ENCODE assay signal across 1 cellular context in the genomic region with DNA sequence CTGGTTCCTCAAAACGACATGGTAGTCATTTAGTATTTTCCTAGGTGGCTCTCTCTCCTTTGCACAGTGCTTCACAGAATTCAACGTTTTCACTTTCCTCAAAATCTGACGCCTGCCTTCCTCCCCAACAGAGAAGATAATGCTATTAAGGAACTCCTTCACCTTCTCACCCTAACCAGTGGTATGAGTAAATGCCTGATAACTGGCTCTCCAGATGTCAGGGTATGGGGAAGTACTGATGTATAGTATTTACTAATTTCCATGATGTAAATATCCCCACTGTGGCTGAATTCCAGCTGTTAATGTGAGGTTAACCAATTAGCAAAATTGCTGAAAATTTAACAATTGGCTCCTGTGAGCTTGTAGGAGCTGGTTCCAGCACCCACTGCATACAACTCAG.
TF ChIP-seq lines count a peak whose summit lies in the region.

No MANE protein-coding gene starts in this region.

TF ChIP-seq in K562, 482 proteins besides CTCF, POLR2A, EP300 and RAD21:
- TF ChIP-seq TEAD4 (IDR thresholded peaks at IDR 0.05; ENCODE audit: low read length) (peak; percentile 9; the same call in 1 of the 2 replicates), TEAD4 (CRISPR knock-in tag; IDR thresholded peaks at IDR 0.05; ENCODE audit: borderline replicate concordance) (no peak), MEIS2 (IDR thresholded peaks at IDR 0.05; ENCODE audit: partially characterized antibody) (peak; percentile 5), POLR3G (IDR thresholded peaks at IDR 0.05; ENCODE audit: extremely low read depth, insufficient read length, insufficient replicate concordance) (no peak), ZNF311 (CRISPR knock-in tag; IDR thresholded peaks at IDR 0.05) (no peak), SOX6 (IDR thresholded peaks at IDR 0.05) (no peak), NCOA1 (IDR thresholded peaks at IDR 0.05; ENCODE audit: low read depth) (no peak), HINFP (tag; conservative IDR thresholded peaks at IDR 0.05; ENCODE audit: low read depth) (no peak), ZNF253 (CRISPR knock-in tag; conservative IDR thresholded peaks at IDR 0.05) (no peak), HMBOX1 (IDR thresholded peaks at IDR 0.05) (peak; percentile 46; the same call in 1 of the 2 replicates), IFI16 (CRISPR knock-in tag; IDR thresholded peaks at IDR 0.05) (no peak), PURB (CRISPR knock-in tag; IDR thresholded peaks at IDR 0.05; ENCODE audit: low read depth) (no peak)
- TF ChIP-seq, protein P1, sequence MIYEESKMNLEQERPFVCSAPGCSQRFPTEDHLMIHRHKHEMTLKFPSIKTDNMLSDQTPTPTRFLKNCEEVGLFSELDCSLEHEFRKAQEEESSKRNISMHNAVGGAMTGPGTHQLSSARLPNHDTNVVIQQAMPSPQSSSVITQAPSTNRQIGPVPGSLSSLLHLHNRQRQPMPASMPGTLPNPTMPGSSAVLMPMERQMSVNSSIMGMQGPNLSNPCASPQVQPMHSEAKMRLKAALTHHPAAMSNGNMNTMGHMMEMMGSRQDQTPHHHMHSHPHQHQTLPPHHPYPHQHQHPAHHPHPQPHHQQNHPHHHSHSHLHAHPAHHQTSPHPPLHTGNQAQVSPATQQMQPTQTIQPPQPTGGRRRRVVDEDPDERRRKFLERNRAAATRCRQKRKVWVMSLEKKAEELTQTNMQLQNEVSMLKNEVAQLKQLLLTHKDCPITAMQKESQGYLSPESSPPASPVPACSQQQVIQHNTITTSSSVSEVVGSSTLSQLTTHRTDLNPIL (CRISPR knock-in tag; IDR thresholded peaks at IDR 0.05) = no peak
